8 cellular contexts compared by ENCODE assay signal in genomic region chr17:49694847-49695697, GRCh38. TPM values are rescaled to one million over a fixed set of nuclear protein-coding genes. Genes with fewer than 3 reads are reported as not detected.
A peak's percentile ranks its signal among the peaks of the same experiment; 100 is the strongest.
DNase-seq lines count a peak whose midpoint lies in the region; ATAC-seq and TF ChIP-seq lines count a peak whose summit lies in the region.

No MANE protein-coding gene starts in this region.

- peaks cover 8% of the 10 kb centered on the region for H3K36me3 Mint-ChIP-seq in activated T-cell treated with anti-CD3 and anti-CD28 coated beads, Interleukin-2, amount 50 U/mL, for 4 hours (ENCODE audit: insufficient read depth)
- H3K36me3 Mint-ChIP-seq in osteocyte (ENCODE audit: unreplicated experiment) (peaks cover 4% of the 10 kb centered on the region), type B pancreatic cell (peaks cover 5% of the 10 kb centered on the region)

- DNase-seq in AG09319 (ENCODE audit: extremely low read depth, low read depth) (no peak), GM20000 (ENCODE audit: low spot score) (peak; percentile 57), OCI-M1 (lab: John Stamatoyannopoulos, UW) (peak; percentile 68), fibroblast of pulmonary artery (ENCODE audit: low read depth) (peak; percentile 41), osteocyte (ENCODE audit: extremely low spot score, unreplicated experiment) (no peak), type B pancreatic cell (ENCODE audit: extremely low spot score, unreplicated experiment) (no peak)
- DNase-seq in activated T-cell treated with anti-CD3 and anti-CD28 coated beads, Interleukin-2, amount 50 U/mL, for 4 hours: peak; percentile 71

- H3K27me3 Mint-ChIP-seq in activated T-cell treated with anti-CD3 and anti-CD28 coated beads, Interleukin-2, amount 50 U/mL, for 4 hours (ENCODE audit: low read depth): no peaks in the 10 kb centered on the region
- no peaks in the 10 kb centered on the region for H3K27me3 Mint-ChIP-seq in osteocyte (ENCODE audit: unreplicated experiment)
- H3K27me3 Mint-ChIP-seq in type B pancreatic cell: peaks cover 27% of the 10 kb centered on the region

- no peak overlapping the region for H3K4me3 ChIP-seq in fibroblast of pulmonary artery (replicated peaks; ENCODE audit: low read depth, low read length)

- peak; percentile 16 to 25 for ATAC-seq in activated T-cell treated with anti-CD3 and anti-CD28 coated beads, Interleukin-2, amount 50 U/mL, for 4 hours
- ATAC-seq in GM19035 (IDR thresholded peaks at IDR 0.05; ENCODE audit: unreplicated experiment): no peak

- H3K4me1 Mint-ChIP-seq in activated T-cell treated with anti-CD3 and anti-CD28 coated beads, Interleukin-2, amount 50 U/mL, for 4 hours (ENCODE audit: low read depth): peaks cover 40% of the 10 kb centered on the region
- H3K4me1 Mint-ChIP-seq in osteocyte (ENCODE audit: unreplicated experiment) (peaks cover 3% of the 10 kb centered on the region), type B pancreatic cell (ENCODE audit: unreplicated experiment) (peaks cover 9% of the 10 kb centered on the region)

- no peaks in the 10 kb centered on the region for H3K9me3 Mint-ChIP-seq in activated T-cell treated with anti-CD3 and anti-CD28 coated beads, Interleukin-2, amount 50 U/mL, for 4 hours
- H3K9me3 Mint-ChIP-seq in osteocyte (ENCODE audit: unreplicated experiment): no peaks in the 10 kb centered on the region
- no peaks in the 10 kb centered on the region for H3K9me3 Mint-ChIP-seq in type B pancreatic cell

- H3K4me3 Mint-ChIP-seq in activated T-cell treated with anti-CD3 and anti-CD28 coated beads, Interleukin-2, amount 50 U/mL, for 4 hours: no peak overlapping the region
- H3K4me3 Mint-ChIP-seq in osteocyte (ENCODE audit: unreplicated experiment) (no peak overlapping the region), type B pancreatic cell (no peak overlapping the region)

- TF ChIP-seq CTCF in AG09319 (IDR thresholded peaks at IDR 0.05; ENCODE audit: low read depth, low read length): peak; percentile 92
- peak; percentile 84 for TF ChIP-seq CTCF in GM20000 (IDR thresholded peaks at IDR 0.05; ENCODE audit: extremely low read depth, missing control alignments)
- TF ChIP-seq CTCF in fibroblast of pulmonary artery (IDR thresholded peaks at IDR 0.05; ENCODE audit: low read length, missing control alignments): peak; percentile 88
- peak; percentile 97 for TF ChIP-seq CTCF in osteocyte (IDR thresholded peaks at IDR 0.05)
- TF ChIP-seq CTCF in type B pancreatic cell (conservative IDR thresholded peaks at IDR 0.05): peak; percentile 95

- H3K27ac Mint-ChIP-seq in osteocyte (ENCODE audit: unreplicated experiment) (no peak overlapping the region), type B pancreatic cell (no peak overlapping the region)

RNA-seq across cellular contexts. Expression of gene SLC35B1, which starts 12.7 kb away (rescaled TPM):
- 10 to 100 TPM; 89.1 to 90.4 (median 90.3) TPM for total RNA-seq in activated T-cell treated with anti-CD3 and anti-CD28 coated beads, Interleukin-2, amount 50 U/mL, for 4 hours
- 60.0 and 62.0 TPM in 2 replicates for total RNA-seq in osteocyte
- 65.2 and 71.7 TPM in 2 replicates for total RNA-seq in type B pancreatic cell (ENCODE audit: low replicate concordance)

RNA-seq across cellular contexts. Expression of gene SPOP, which starts 17.2 kb away (rescaled TPM):
- total RNA-seq in activated T-cell treated with anti-CD3 and anti-CD28 coated beads, Interleukin-2, amount 50 U/mL, for 4 hours: 10 to 100 TPM; 61.4 to 78.1 (median 71.9) TPM
- 63.9 and 68.6 TPM in 2 replicates for total RNA-seq in osteocyte
- total RNA-seq in type B pancreatic cell (ENCODE audit: low replicate concordance): 50.5 and 67.7 TPM in 2 replicates

Comparison
In these comparisons a context has a peak if more than half of its experiments do, and no peak if none do; other contexts are left out.
1. DNase-seq: peak in GM20000 (single experiment), OCI-M1 (single experiment), activated T-cell treated with anti-CD3 and anti-CD28 coated beads, Interleukin-2, amount 50 U/mL, for 4 hours (single experiment) and fibroblast of pulmonary artery (single experiment); none in AG09319 (single experiment), osteocyte (single experiment) and type B pancreatic cell (single experiment).
2. Peak in every context shown above with its lines, with median percentiles within 50 percentile points of each other: CTCF ChIP-seq.